10 cellular contexts compared by ENCODE assay signal in the genomic region with DNA sequence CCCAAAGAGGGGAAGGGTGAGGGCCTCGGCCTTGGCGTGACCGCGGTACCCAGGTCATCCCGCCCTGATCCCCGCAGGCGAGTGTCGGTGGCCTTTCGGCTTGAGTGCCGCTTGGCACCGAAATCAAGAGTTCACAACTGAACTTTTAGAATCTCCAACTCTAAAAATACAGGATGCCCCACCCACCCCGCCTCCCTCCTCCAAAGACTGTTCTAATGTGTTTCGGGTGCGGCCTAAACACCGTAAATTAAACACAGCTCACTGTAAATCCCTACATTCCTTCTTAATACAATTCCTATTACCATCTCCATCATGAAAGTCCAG. TPM values are rescaled to one million over a fixed set of nuclear protein-coding genes. Genes with fewer than 3 reads are reported as not detected.
DNase-seq lines count a peak whose midpoint lies in the region; ATAC-seq and TF ChIP-seq lines count a peak whose summit lies in the region.
"Had no signal": no experiment of that assay in that cellular context is flagged by ENCODE, and none has a peak within 500 bp of the region (broad histone marks: within the 10 kb centered on the region; RNA-seq: fewer than 3 reads in every experiment).

No MANE protein-coding gene starts in this region.

- H3K4me1 Mint-ChIP-seq in activated CD4-positive, alpha-beta T cell treated with anti-CD3 and anti-CD28 coated beads for 36 hours, result peaks cover 45% of the 10 kb centered on the region
- peaks cover 33% of the 10 kb centered on the region for H3K4me1 Mint-ChIP-seq in MCF 10A (ENCODE audit: insufficient read depth, unreplicated experiment)
- peaks cover 8 to 16% of the 10 kb centered on the region in 2 donors for H3K4me1 Mint-ChIP-seq in stimulated activated naive B cell treated with anti-CD40 and anti-IgM and Interleukin-4, amounts not matched to agents 10 μg/mL and 1 μg/mL and 100 μg/mL, for 72 hours

- 10% methylated on average over 4 of the region's 15 CpGs for WGBS in right lobe of liver (ENCODE audit: insufficient coverage, low coverage, low lambda C conversion rate, missing lambda C conversion rate)

- CTCF ChIA-PET in activated CD4-positive, alpha-beta T cell treated with anti-CD3 and anti-CD28 coated beads for 36 hours (lab: Charles Lee), result interaction anchor here (0.9 to 1.2 kb wide), 3 partner anchors 10 to 27 kb away, joined by 3 to 4 read pairs (median 3); no protein-coding TSS in a partner anchor
- CTCF ChIA-PET in MCF 10A (lab: Yijun Ruan, JAX), result interaction anchor here (0.7 to 1.1 kb wide), 6 partner anchors 8 to 131 kb away, joined by 3 to 4 read pairs (median 4); no protein-coding TSS in a partner anchor

- H3K9me3 ChIP-seq in right lobe of liver (no peaks in the 10 kb centered on the region), tibial artery (no peaks in the 10 kb centered on the region)

- peak; percentile 4 for ATAC-seq in activated CD4-positive, alpha-beta T cell treated with anti-CD3 and anti-CD28 coated beads for 36 hours
- no peak for ATAC-seq in right lobe of liver
- ATAC-seq in stimulated activated naive B cell treated with anti-CD40 and anti-IgM and Interleukin-4, amounts not matched to agents 10 μg/mL and 1 μg/mL and 100 μg/mL, for 72 hours (replicated peaks), result no peak

- peaks cover 0 to 46% (median 24%) of the 10 kb centered on the region in 4 donors for H3K4me1 ChIP-seq in right lobe of liver
- peaks cover 0 to 30% (median 15%) of the 10 kb centered on the region in 4 donors for H3K4me1 ChIP-seq in tibial artery

- peak overlapping the region; percentile 68 for H3K4me3 Mint-ChIP-seq in activated CD4-positive, alpha-beta T cell treated with anti-CD3 and anti-CD28 coated beads for 36 hours
- H3K4me3 Mint-ChIP-seq in MCF 10A (ENCODE audit: unreplicated experiment), result peak overlapping the region; percentile 63
- peak overlapping the region in 1 of 2 donors; percentile 76 for H3K4me3 Mint-ChIP-seq in stimulated activated naive B cell treated with anti-CD40 and anti-IgM and Interleukin-4, amounts not matched to agents 10 μg/mL and 1 μg/mL and 100 μg/mL, for 72 hours

- H3K9me3 Mint-ChIP-seq in activated CD4-positive, alpha-beta T cell treated with anti-CD3 and anti-CD28 coated beads for 36 hours (ENCODE audit: low read depth), result no peaks in the 10 kb centered on the region
- no peaks in the 10 kb centered on the region for H3K9me3 Mint-ChIP-seq in MCF 10A (ENCODE audit: unreplicated experiment)
- H3K9me3 Mint-ChIP-seq in stimulated activated naive B cell treated with anti-CD40 and anti-IgM and Interleukin-4, amounts not matched to agents 10 μg/mL and 1 μg/mL and 100 μg/mL, for 72 hours, result no peaks in the 10 kb centered on the region

- H3K36me3 Mint-ChIP-seq in activated CD4-positive, alpha-beta T cell treated with anti-CD3 and anti-CD28 coated beads for 36 hours (ENCODE audit: low read depth), result no peaks in the 10 kb centered on the region
- H3K36me3 Mint-ChIP-seq in MCF 10A (ENCODE audit: insufficient read depth, unreplicated experiment), result peaks cover 83% of the 10 kb centered on the region
- no peaks in the 10 kb centered on the region for H3K36me3 Mint-ChIP-seq in stimulated activated naive B cell treated with anti-CD40 and anti-IgM and Interleukin-4, amounts not matched to agents 10 μg/mL and 1 μg/mL and 100 μg/mL, for 72 hours

- H3K4me3 ChIP-seq in right lobe of liver (peak overlapping the region; percentile 59 to 78 (median 66)), tibial artery (peak overlapping the region; percentile 46 to 64)

- BruUV-seq in MCF 10A (replicated peaks; lab: Mats Ljungman, UMichigan), result no TSS peak

- no peak for TF ChIP-seq POLR2A in right lobe of liver (IDR thresholded peaks at IDR 0.05)

- H3K27ac ChIP-seq in right lobe of liver, result peak overlapping the region; percentile 91 to 98 (median 92)
- peak overlapping the region; percentile 63 to 72 for H3K27ac ChIP-seq in tibial artery

- peak overlapping the region; percentile 63 for H3K27ac Mint-ChIP-seq in activated CD4-positive, alpha-beta T cell treated with anti-CD3 and anti-CD28 coated beads for 36 hours
- peak overlapping the region; percentile 67 for H3K27ac Mint-ChIP-seq in MCF 10A (ENCODE audit: low read depth, unreplicated experiment)
- no peak overlapping the region for H3K27ac Mint-ChIP-seq in stimulated activated naive B cell treated with anti-CD40 and anti-IgM and Interleukin-4, amounts not matched to agents 10 μg/mL and 1 μg/mL and 100 μg/mL, for 72 hours

- intact Hi-C loops in activated CD4-positive, alpha-beta T cell treated with anti-CD3 and anti-CD28 coated beads for 36 hours (cut with DNase I, micrococcal nuclease), result no loop called here
- intact Hi-C loops in MCF 10A (cut with micrococcal nuclease), result no loop called here
- intact Hi-C loops in right lobe of liver (cut with DNase I), result no loop called here
- intact Hi-C loops in tibial artery (cut with DNase I; ENCODE audit: low total_unique reads), result no loop called here

- POLR2A ChIA-PET in activated CD4-positive, alpha-beta T cell treated with anti-CD3 and anti-CD28 coated beads for 36 hours (lab: Charles Lee), result interaction anchor here (0.7 to 1.0 kb wide), 2 partner anchors 28 to 376 kb away, joined by 3 to 4 read pairs; no protein-coding TSS in a partner anchor
- POLR2A ChIA-PET in MCF 10A (lab: Yijun Ruan, JAX), result interaction anchor here (0.7 to 7.5 kb wide), 10 partner anchors 8 to 1230 kb away, joined by 3 to 116 read pairs (median 10); a partner anchor contains a TSS

- H3K27me3 ChIP-seq in right lobe of liver (no peaks in the 10 kb centered on the region), tibial artery (no peaks in the 10 kb centered on the region)

- TF ChIP-seq CTCF in MCF 10A (IDR thresholded peaks at IDR 0.05; ENCODE audit: unreplicated experiment) (no peak), right lobe of liver (IDR thresholded peaks at IDR 0.05) (no peak), tibial artery (IDR thresholded peaks at IDR 0.05) (no peak)

- H3K27me3 Mint-ChIP-seq in activated CD4-positive, alpha-beta T cell treated with anti-CD3 and anti-CD28 coated beads for 36 hours, result no peaks in the 10 kb centered on the region
- H3K27me3 Mint-ChIP-seq in MCF 10A (ENCODE audit: insufficient read depth, unreplicated experiment), result no peaks in the 10 kb centered on the region
- H3K27me3 Mint-ChIP-seq in stimulated activated naive B cell treated with anti-CD40 and anti-IgM and Interleukin-4, amounts not matched to agents 10 μg/mL and 1 μg/mL and 100 μg/mL, for 72 hours, result peaks cover 32 to 34% of the 10 kb centered on the region in 2 donors

- H3K36me3 ChIP-seq in right lobe of liver (no peaks in the 10 kb centered on the region), tibial artery (peaks cover 0 to 15% (median 0%) of the 10 kb centered on the region in 3 donors)

- peak; percentile 52 for DNase-seq in activated CD4-positive, alpha-beta T cell treated with anti-CD3 and anti-CD28 coated beads for 36 hours
- no peak for DNase-seq in activated CD4-positive, alpha-beta T cell treated with anti-CD3 and anti-CD28 coated beads, Interleukin-2, amount 50 U/mL, for 1 hour
- peak; percentile 56 for DNase-seq in MCF 10A (ENCODE audit: unreplicated experiment)
- peak in 2 of 3 donors; percentile 74 to 80 for DNase-seq in right lobe of liver
- no peak for DNase-seq in tibial artery
- no peak for DNase-seq in NCI-H187 (lab: John Stamatoyannopoulos, UW)
- no peak for DNase-seq in activated CD4-positive, CD25-positive, alpha-beta regulatory T cell (lab: John Stamatoyannopoulos, UW)
- no peak for DNase-seq in stimulated activated naive B cell treated with anti-CD40 and anti-IgM and Interleukin-4, amounts not matched to agents 10 μg/mL and 1 μg/mL and 100 μg/mL, for 72 hours
- DNase-seq: ACHN, HCEC 1CT had no signal

RNA-seq across cellular contexts. Expression of a gene that starts 11.4 kb away (rescaled TPM):
- total RNA-seq in activated CD4-positive, alpha-beta T cell treated with anti-CD3 and anti-CD28 coated beads for 36 hours, result under 1 TPM in 1 of 2 experiments, not detected in 1; 0.05 TPM
- total RNA-seq in MCF 10A (2022) (136 and 139 TPM in 2 replicates), right lobe of liver (1 to 10 TPM; 2.1 to 9.5 (median 6.0) TPM)

RNA-seq across cellular contexts. Expression of a gene that starts 20.0 kb away (rescaled TPM):
- 1 to 10 TPM in 1 of 2 experiments, under 1 TPM in 1; 0.57 to 1.1 TPM for total RNA-seq in activated CD4-positive, alpha-beta T cell treated with anti-CD3 and anti-CD28 coated beads for 36 hours
- total RNA-seq in MCF 10A (2022) (158 and 169 TPM in 2 replicates), right lobe of liver (100 to 1,000 TPM in 3 of 6 experiments, 10 to 100 TPM in 3; 83.8 to 235 (median 103) TPM)

RNA-seq across cellular contexts. Expression of a gene that starts 22.1 kb away (rescaled TPM):
- 10 to 100 TPM; 42.1 to 58.7 TPM for total RNA-seq in activated CD4-positive, alpha-beta T cell treated with anti-CD3 and anti-CD28 coated beads for 36 hours
- total RNA-seq in MCF 10A (2022), result 103 and 110 TPM in 2 replicates
- total RNA-seq in right lobe of liver, result 100 to 1,000 TPM in 4 of 6 experiments, 10 to 100 TPM in 2; 70.6 to 199 (median 117) TPM

RNA-seq across cellular contexts. Expression of a gene that starts 53.5 kb away (rescaled TPM):
- total RNA-seq in activated CD4-positive, alpha-beta T cell treated with anti-CD3 and anti-CD28 coated beads for 36 hours, result not detected
- not detected in 2 replicates for total RNA-seq in MCF 10A (2022)
- total RNA-seq in right lobe of liver, result 1 to 10 TPM; 2.3 to 5.5 (median 3.3) TPM

Comparison
In these comparisons a context has a peak if more than half of its experiments do, and no peak if none do; other contexts are left out.
1. DNase-seq: peak in activated CD4-positive, alpha-beta T cell treated with anti-CD3 and anti-CD28 coated beads for 36 hours (single experiment), MCF 10A (single experiment) and right lobe of liver (2 of 3); none in activated CD4-positive, alpha-beta T cell treated with anti-CD3 and anti-CD28 coated beads, Interleukin-2, amount 50 U/mL, for 1 hour (single experiment), tibial artery (0 of 2), NCI-H187 (0 of 2), activated CD4-positive, CD25-positive, alpha-beta regulatory T cell (0 of 4) and stimulated activated naive B cell treated with anti-CD40 and anti-IgM and Interleukin-4, amounts not matched to agents 10 μg/mL and 1 μg/mL and 100 μg/mL, for 72 hours (single experiment).
2. RNA of a gene that starts 11.4 kb away (total RNA-seq): 136 to 139 TPM in MCF 10A; 2.1 to 9.5 TPM in right lobe of liver and 0.05 TPM in activated CD4-positive, alpha-beta T cell treated with anti-CD3 and anti-CD28 coated beads for 36 hours; every median in the first group is over 10 times any median in the second.
3. RNA of a gene that starts 20.0 kb away (total RNA-seq): 158 to 169 TPM in MCF 10A and 83.8 to 235 TPM in right lobe of liver; 0.57 to 1.1 TPM in activated CD4-positive, alpha-beta T cell treated with anti-CD3 and anti-CD28 coated beads for 36 hours; every median in the first group is over 10 times any median in the second.